Comparison of ENCODE assay signal across 1 cellular context in the genomic region with DNA sequence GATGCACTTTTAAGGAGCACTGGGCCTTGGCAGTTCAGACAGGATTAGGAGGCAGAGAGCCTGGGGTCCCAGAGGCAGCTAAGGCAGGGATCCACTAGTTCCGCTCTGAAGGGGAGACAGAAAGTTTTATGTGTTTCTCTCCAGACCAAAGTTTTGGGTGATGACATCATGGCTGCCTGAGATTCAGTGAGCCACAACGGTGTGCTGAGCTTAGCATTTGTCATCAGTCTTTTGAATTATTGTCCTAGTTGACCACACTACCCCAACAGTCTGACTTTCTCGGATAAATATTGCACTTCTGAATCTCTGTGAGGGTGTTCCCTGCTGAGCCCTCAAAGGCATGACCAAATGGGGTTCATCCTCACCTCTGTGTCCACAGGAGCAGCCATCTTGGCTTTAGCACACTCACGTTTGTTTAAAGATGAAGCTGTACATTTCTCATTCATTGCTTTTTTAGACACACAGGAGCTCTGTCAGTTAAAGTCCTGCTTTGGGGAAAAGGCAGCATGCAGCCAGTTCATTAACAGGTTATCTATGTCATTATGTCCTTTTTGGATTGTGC.
A peak's percentile ranks its signal among the peaks of the same experiment; 100 is the strongest.
TF ChIP-seq lines count a peak whose summit lies in the region.

No MANE protein-coding gene starts in this region.

TF ChIP-seq in K562, 482 proteins besides CTCF, POLR2A, EP300 and RAD21 (continued from another document):
- TF ChIP-seq, protein P1, sequence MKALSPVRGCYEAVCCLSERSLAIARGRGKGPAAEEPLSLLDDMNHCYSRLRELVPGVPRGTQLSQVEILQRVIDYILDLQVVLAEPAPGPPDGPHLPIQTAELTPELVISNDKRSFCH (CRISPR knock-in tag; IDR thresholded peaks at IDR 0.05): no peak
- TF ChIP-seq, protein P1 (tag; IDR thresholded peaks at IDR 0.05): 0 out of 2 replicates have a peak, but pooled peaks have one; percentile 42
